ENCODE assay signal across 1 cellular context in genomic region chr4:7027284-7027683, GRCh38.
TF ChIP-seq lines count a peak whose summit lies in the region.

No MANE protein-coding gene starts in this region.

TF ChIP-seq in H1, 55 proteins besides CTCF, POLR2A, EP300 and RAD21:
- TF ChIP-seq JUN (IDR thresholded peaks at IDR 0.05; ENCODE audit: low read depth, low read length) (no peak), BCL11A (IDR thresholded peaks at IDR 0.05; ENCODE audit: low read depth in 2 of 2, low read length in 2 of 2) (no peak), NRF1 (IDR thresholded peaks at IDR 0.05; ENCODE audit: low read depth, low read length) (no peak), BRCA1 (IDR thresholded peaks at IDR 0.05; ENCODE audit: low read depth, low read length) (no peak), KDM5A (IDR thresholded peaks at IDR 0.05; ENCODE audit: low read length) (no peak), PHF8 (conservative IDR thresholded peaks at IDR 0.05; ENCODE audit: low read depth, low read length) (no peak), SIRT6 (IDR thresholded peaks at IDR 0.05; ENCODE audit: low read length) (no peak), RFX5 (IDR thresholded peaks at IDR 0.05; ENCODE audit: borderline replicate concordance, low read depth, low read length) (no peak)
TF ChIP-seq in H1: peak in this region for 0.
